In the genomic region with DNA sequence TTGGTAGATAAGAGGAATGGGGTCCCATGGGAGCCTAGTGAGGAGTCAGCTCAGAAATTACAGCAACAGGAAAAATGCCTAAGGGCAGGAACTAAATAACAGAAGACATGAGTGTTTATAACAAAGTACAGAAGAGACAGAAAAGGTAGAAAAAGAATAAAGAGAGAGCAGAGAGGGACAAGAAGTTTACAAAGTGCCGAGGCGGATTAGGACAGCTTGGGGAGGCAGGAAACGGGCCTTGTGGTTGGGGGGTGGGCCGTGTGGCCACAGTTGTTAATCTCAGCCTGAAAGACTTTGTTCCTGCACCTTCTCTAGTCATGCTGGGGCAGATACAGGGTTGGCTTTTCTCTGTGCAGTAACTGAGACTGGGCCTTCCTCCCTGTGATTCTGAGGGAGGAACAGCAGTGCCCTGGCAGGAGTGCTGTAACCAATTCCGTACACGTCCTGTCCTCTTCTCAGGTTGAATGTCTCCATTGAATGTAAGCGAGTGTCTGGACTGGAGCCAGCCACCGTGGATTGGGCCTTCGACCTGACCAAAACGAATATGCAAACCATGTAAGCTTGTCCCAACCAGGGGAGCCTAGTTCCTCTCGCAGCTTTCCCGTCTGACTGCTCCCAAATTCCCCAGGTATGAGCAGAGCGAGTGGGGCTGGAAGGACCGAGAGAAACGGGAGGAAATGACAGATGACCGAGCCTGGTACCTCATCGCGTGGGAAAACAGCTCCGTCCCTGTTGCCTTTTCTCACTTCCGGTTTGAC, we compare ENCODE assay signal across 9 cellular contexts. TPM values are rescaled to one million over a fixed set of nuclear protein-coding genes. Genes with fewer than 3 reads are reported as not detected.
DNase-seq lines count a peak whose midpoint lies in the region; ATAC-seq and TF ChIP-seq lines count a peak whose summit lies in the region.
"Had no signal": no experiment of that assay in that cellular context is flagged by ENCODE, and none has a peak within 500 bp of the region (broad histone marks: within the 10 kb centered on the region; RNA-seq: fewer than 3 reads in every experiment).

No MANE protein-coding gene starts in this region.

- TF ChIP-seq CTCF in GM13977 (IDR thresholded peaks at IDR 0.05; ENCODE audit: extremely low read depth, insufficient read depth, missing control alignments) = no peak
- TF ChIP-seq CTCF in testis (IDR thresholded peaks at IDR 0.05) = no peak

- H3K27me3 ChIP-seq in neuronal stem cell (ENCODE audit: control insufficient read depth in 3 of 3, insufficient read depth in 3 of 3, low read depth in 1 of 3, low read length in 3 of 3) = peaks cover 0 to 2% (median 0%) of the 10 kb centered on the region in 3 experiments
- H3K27me3 ChIP-seq in testis = no peaks in the 10 kb centered on the region
- H3K27me3 ChIP-seq: esophagus muscularis mucosa had no signal

- H3K36me3 ChIP-seq in KOPT-K1 (ENCODE audit: insufficient read depth, low read length) = peaks cover 87% of the 10 kb centered on the region
- peaks cover 45 to 88% of the 10 kb centered on the region in 2 donors for H3K36me3 ChIP-seq in neuronal stem cell (replicated peaks in 1 of 2; ENCODE audit: control insufficient read depth in 2 of 2, insufficient read depth in 2 of 2, low read length in 2 of 2)
- H3K36me3 ChIP-seq in testis (ENCODE audit: low read depth, missing control alignments) = no peaks in the 10 kb centered on the region

- H2BK12ac ChIP-seq in neuronal stem cell (ENCODE audit: low read length) = no peak overlapping the region

- H3K18ac ChIP-seq in neuronal stem cell (ENCODE audit: low read length) = no peak overlapping the region

- no peaks in the 10 kb centered on the region for H3K79me1 ChIP-seq in neuronal stem cell (ENCODE audit: low read depth, low read length)

- no peak overlapping the region for H2BK5ac ChIP-seq in neuronal stem cell (ENCODE audit: low read length)

- no peaks in the 10 kb centered on the region for H3K9me3 ChIP-seq in KOPT-K1 (ENCODE audit: insufficient read depth, low read length, poor library complexity, severe bottlenecking)
- peaks cover 0 to 2% of the 10 kb centered on the region in 2 donors for H3K9me3 ChIP-seq in neuronal stem cell (replicated peaks in 1 of 2; ENCODE audit: control insufficient read depth in 2 of 2, insufficient read depth in 1 of 2, low read depth in 1 of 2, low read length in 2 of 2)
- H3K9me3 ChIP-seq in testis = no peaks in the 10 kb centered on the region
- H3K9me3 ChIP-seq: esophagus muscularis mucosa had no signal

- intact Hi-C loops in testis (cut with DNase I; ENCODE audit: low total_unique reads) = no loop called here

- H3K4me3 ChIP-seq in neuronal stem cell (ENCODE audit: low read length in 2 of 2) = peak overlapping the region in 1 of 2 donors; percentile 25
- no peak overlapping the region for H3K4me3 ChIP-seq in testis
- H3K4me3 ChIP-seq: esophagus muscularis mucosa had no signal

- no peak overlapping the region for H3K4ac ChIP-seq in neuronal stem cell (ENCODE audit: low read length)

- H3K9ac ChIP-seq in neuronal stem cell (ENCODE audit: low read depth, low read length, poor library complexity) = no peak overlapping the region

- H3K4me2 ChIP-seq in neuronal stem cell (ENCODE audit: insufficient read depth, low read length, poor library complexity, severe bottlenecking) = no peak overlapping the region

- no peak for ATAC-seq in GM19397 (IDR thresholded peaks at IDR 0.05; ENCODE audit: unreplicated experiment)
- no peak for ATAC-seq in HG03565 (IDR thresholded peaks at IDR 0.05; ENCODE audit: unreplicated experiment)

- WGBS in neuronal stem cell (ENCODE audit: extremely low coverage in 2 of 2, insufficient read length in 2 of 2, insufficient replicate concordance in 1 of 2), 2 donors = no CpG with 5 or more reads among the region's 20 CpGs
- 82 to 84% methylated on average over 20 of the region's 20 CpGs for WGBS in testis, 2 donors

- H4K8ac ChIP-seq in neuronal stem cell (ENCODE audit: low read depth, low read length) = no peak overlapping the region

- H2AFZ ChIP-seq in neuronal stem cell (ENCODE audit: low read length) = no peak overlapping the region

- H2BK120ac ChIP-seq in neuronal stem cell (ENCODE audit: low read depth, low read length) = no peak overlapping the region

- H2AK5ac ChIP-seq in neuronal stem cell (ENCODE audit: low read depth, low read length) = no peak overlapping the region

- no peak overlapping the region for H3K14ac ChIP-seq in neuronal stem cell (ENCODE audit: low read length)

- TF ChIP-seq POLR2A in testis (IDR thresholded peaks at IDR 0.05) = no peak

- H2BK15ac ChIP-seq in neuronal stem cell (ENCODE audit: low read length) = no peak overlapping the region

- DNase-seq in GM13977 (ENCODE audit: low spot score) = peak; percentile 69
- peak; percentile 49 for DNase-seq in activated gamma-delta T cell treated with Interleukin-2 at 50 U/mL for 16 hours
- DNase-seq in neuronal stem cell (ENCODE audit: low spot score) = no peak
- DNase-seq in testis = no peak

- H3K23ac ChIP-seq in neuronal stem cell (ENCODE audit: low read depth, low read length, poor library complexity) = peak overlapping the region; percentile 3

- peak overlapping the region; percentile 50 for H3K27ac ChIP-seq in KOPT-K1 (ENCODE audit: low read depth, low read length, poor library complexity, severe bottlenecking)
- no peak overlapping the region for H3K27ac ChIP-seq in neuronal stem cell (replicated peaks; ENCODE audit: low read length)
- H3K27ac ChIP-seq in testis = no peak overlapping the region
- H3K27ac ChIP-seq: esophagus muscularis mucosa had no signal

- H4K91ac ChIP-seq in neuronal stem cell (ENCODE audit: low read depth, low read length, poor library complexity) = no peak overlapping the region

- H3K4me1 ChIP-seq in neuronal stem cell (ENCODE audit: control insufficient read depth in 2 of 2, insufficient read depth in 1 of 2, low read depth in 1 of 2, low read length in 2 of 2) = no peaks in the 10 kb centered on the region
- no peaks in the 10 kb centered on the region for H3K4me1 ChIP-seq in testis
- H3K4me1 ChIP-seq: esophagus muscularis mucosa had no signal

- in situ Hi-C loops in GM13977 (cut with MboI; ENCODE audit: low pct_unique_long_range_greater_than_20kb, low sequenced_read_pairs, unreplicated experiment) = no loop called here

RNA-seq across cellular contexts. Expression of gene NAA40, which starts 13.2 kb away (rescaled TPM):
- polyA plus RNA-seq in neuronal stem cell (2013, experiment 1 of 2) = 15.2 TPM
- 15.8 TPM for polyA plus RNA-seq in neuronal stem cell (2013, experiment 2 of 2)
- 10 to 100 TPM; 44.8 to 57.5 TPM for total RNA-seq in testis
- polyA plus RNA-seq in testis (ENCODE audit: insufficient read depth, low read depth, low replicate concordance) = 49.7 TPM

RNA-seq across cellular contexts. Expression of gene COX8A, which starts 22.5 kb away (rescaled TPM):
- polyA plus RNA-seq in neuronal stem cell (2013, experiment 1 of 2) = 465 TPM
- polyA plus RNA-seq in neuronal stem cell (2013, experiment 2 of 2) = 460 TPM
- total RNA-seq in testis = 100 to 1,000 TPM; 438 to 536 TPM
- polyA plus RNA-seq in testis (ENCODE audit: insufficient read depth, low read depth, low replicate concordance) = 212 TPM

RNA-seq across cellular contexts. Expression of gene OTUB1, which starts 34.3 kb away (rescaled TPM):
- polyA plus RNA-seq in neuronal stem cell (2013, experiment 1 of 2) = 92.2 TPM
- 90.4 TPM for polyA plus RNA-seq in neuronal stem cell (2013, experiment 2 of 2)
- 100 to 1,000 TPM; 121 to 145 TPM for total RNA-seq in testis
- polyA plus RNA-seq in testis (ENCODE audit: insufficient read depth, low read depth, low replicate concordance) = 115 TPM

RNA-seq across cellular contexts. Expression of gene RCOR2, which starts 35.0 kb away (rescaled TPM):
- 74.6 TPM for polyA plus RNA-seq in neuronal stem cell (2013, experiment 1 of 2)
- 74.3 TPM for polyA plus RNA-seq in neuronal stem cell (2013, experiment 2 of 2)
- 1 to 10 TPM; 3.9 to 6.3 TPM for total RNA-seq in testis
- 7.9 TPM for polyA plus RNA-seq in testis (ENCODE audit: insufficient read depth, low read depth, low replicate concordance)
- total RNA-seq: mononuclear cell had no signal

Comparison
In these comparisons a context has a peak if more than half of its experiments do, and no peak if none do; other contexts are left out.
1. DNase-seq: peak in GM13977 (single experiment) and activated gamma-delta T cell treated with Interleukin-2 at 50 U/mL for 16 hours (single experiment); none in neuronal stem cell (single experiment) and testis (single experiment).